Comparison of ENCODE assay signal across 8 cellular contexts in the genomic region with DNA sequence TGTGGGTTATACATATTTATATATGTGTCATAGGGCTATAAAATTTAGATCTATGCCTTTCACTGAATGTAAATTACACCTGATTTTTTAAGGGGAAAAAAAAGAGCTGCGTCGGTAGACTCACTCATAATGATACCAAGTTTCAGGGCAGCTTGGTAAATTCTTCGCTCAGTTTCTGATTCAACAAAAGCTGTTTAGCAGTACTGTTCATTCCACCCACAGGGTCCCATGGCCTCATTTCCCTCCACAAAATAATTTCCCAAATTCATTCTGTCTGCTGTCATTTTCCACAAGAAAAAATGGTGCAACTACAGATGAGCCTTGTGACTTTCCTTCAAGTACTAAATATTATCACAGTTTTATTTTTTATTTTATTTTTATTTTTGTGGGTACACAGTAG.
"Had no signal": no experiment of that assay in that cellular context is flagged by ENCODE, and none has a peak within 500 bp of the region (broad histone marks: within the 10 kb centered on the region; RNA-seq: fewer than 3 reads in every experiment).

No MANE protein-coding gene starts in this region.

- DNase-seq: GM23248, GOT3, H7, H9, HCEC 1CT, HFFc6 had no signal

- ATAC-seq: GM23338, HCT116 had no signal
